In the genomic region with DNA sequence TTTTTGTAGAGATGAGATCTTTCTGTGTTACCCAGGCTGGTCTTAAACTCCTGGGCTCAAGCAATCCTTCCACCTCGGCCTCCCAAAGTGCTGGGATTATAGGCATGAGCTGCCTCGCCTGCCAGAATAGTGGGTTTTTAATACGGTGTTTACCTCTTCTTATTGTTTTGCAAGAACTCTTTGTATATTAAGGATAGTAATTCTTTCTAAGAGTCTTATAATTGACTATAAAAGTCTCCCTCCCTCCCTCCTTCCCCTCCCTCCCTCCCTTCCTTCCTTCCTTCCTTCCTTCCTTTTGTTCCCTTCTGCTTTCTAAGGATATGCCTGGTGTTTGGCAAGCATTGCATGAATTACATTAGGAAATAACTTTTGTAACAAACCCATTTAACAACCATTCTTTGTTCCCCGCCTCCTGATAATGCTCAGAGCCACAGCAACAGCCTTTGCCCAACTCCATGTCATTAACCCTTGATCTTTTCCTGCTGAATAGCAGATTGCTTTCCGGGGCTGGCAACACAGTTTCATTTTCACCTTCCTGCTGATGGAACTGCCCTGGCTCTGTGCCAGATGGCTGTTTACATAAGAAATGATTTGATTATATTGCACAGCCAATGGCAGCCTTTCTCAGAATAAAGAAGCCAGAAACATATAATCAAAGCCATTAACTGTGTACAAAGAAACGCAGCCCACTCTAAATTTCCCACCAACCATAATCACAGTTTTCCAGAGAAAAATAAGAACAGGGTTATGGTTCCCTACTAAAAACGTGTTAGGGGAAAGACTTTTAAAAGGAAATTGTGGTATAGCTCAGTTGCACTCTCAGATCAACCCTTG, we compare ENCODE assay signal across 1 cellular context.
TF ChIP-seq lines count a peak whose summit lies in the region.

No MANE protein-coding gene starts in this region.

TF ChIP-seq in HepG2, 621 proteins besides CTCF, POLR2A, EP300 and RAD21 (continued from another document and continues in another):
- TF ChIP-seq ZNF280D (CRISPR knock-in tag; IDR thresholded peaks at IDR 0.05) (0 out of 2 replicates have a peak, but pooled peaks have one; percentile 56), ZNF331 (CRISPR knock-in tag; IDR thresholded peaks at IDR 0.05) (peak; percentile 95), MIER3 (CRISPR knock-in tag; IDR thresholded peaks at IDR 0.05; ENCODE audit: borderline replicate concordance) (peak; percentile 94), SNRNP70 (IDR thresholded peaks at IDR 0.05; ENCODE audit: low read depth, low read length) (no peak), DDIT3 (CRISPR knock-in tag; IDR thresholded peaks at IDR 0.05) (no peak), NKX3-1 (CRISPR knock-in tag; IDR thresholded peaks at IDR 0.05) (peak; percentile 54; the same call in 1 of the 2 replicates), ZMAT3 (CRISPR knock-in tag; conservative IDR thresholded peaks at IDR 0.05) (no peak), ZBTB44 (CRISPR knock-in tag; IDR thresholded peaks at IDR 0.05) (no peak), ZNF619 (CRISPR knock-in tag; IDR thresholded peaks at IDR 0.05) (0 out of 2 replicates have a peak, but pooled peaks have one; percentile 57), HNRNPK (IDR thresholded peaks at IDR 0.05; ENCODE audit: low read depth, low read length, poor library complexity, severe bottlenecking) (peak; percentile 93), HMG20A (CRISPR knock-in tag; IDR thresholded peaks at IDR 0.05; ENCODE audit: borderline replicate concordance) (peak; percentile 91), ZNF766 (CRISPR knock-in tag; IDR thresholded peaks at IDR 0.05; ENCODE audit: borderline replicate concordance) (peak; percentile 54; the same call in 1 of the 2 replicates), ZBTB38 (CRISPR knock-in tag; IDR thresholded peaks at IDR 0.05) (peak; percentile 61; the same call in 1 of the 2 replicates), ZNF281 (CRISPR knock-in tag; IDR thresholded peaks at IDR 0.05; ENCODE audit: borderline replicate concordance) (peak; percentile 71; the same call in 1 of the 2 replicates), STAG1 (CRISPR knock-in tag; IDR thresholded peaks at IDR 0.05) (peak; percentile 50), SMAD3 (CRISPR knock-in tag; IDR thresholded peaks at IDR 0.05) (peak; percentile 55; the same call in 1 of the 2 replicates), DMAP1 (CRISPR knock-in tag; IDR thresholded peaks at IDR 0.05) (peak; percentile 65; the same call in 1 of the 2 replicates), TAF1 (CRISPR knock-in tag; IDR thresholded peaks at IDR 0.05) (peak; percentile 26; the same call in 1 of the 2 replicates), ZNF3 (CRISPR knock-in tag; IDR thresholded peaks at IDR 0.05) (peak; percentile 54; the same call in 1 of the 2 replicates), KAT8 (CRISPR knock-in tag; IDR thresholded peaks at IDR 0.05) (peak; percentile 80), BRCA1 (CRISPR knock-in tag; IDR thresholded peaks at IDR 0.05) (peak; percentile 69; the same call in 1 of the 2 replicates), ZSCAN31 (CRISPR knock-in tag; IDR thresholded peaks at IDR 0.05; ENCODE audit: low read depth) (0 out of 2 replicates have a peak, but pooled peaks have one; percentile 19), ZFP37 (CRISPR knock-in tag; IDR thresholded peaks at IDR 0.05; ENCODE audit: borderline replicate concordance) (peak; percentile 17; the same call in 1 of the 2 replicates), ZNF124 (CRISPR knock-in tag; IDR thresholded peaks at IDR 0.05) (peak; percentile 93; the same call in 1 of the 2 replicates)
- TF ChIP-seq, protein P1, sequence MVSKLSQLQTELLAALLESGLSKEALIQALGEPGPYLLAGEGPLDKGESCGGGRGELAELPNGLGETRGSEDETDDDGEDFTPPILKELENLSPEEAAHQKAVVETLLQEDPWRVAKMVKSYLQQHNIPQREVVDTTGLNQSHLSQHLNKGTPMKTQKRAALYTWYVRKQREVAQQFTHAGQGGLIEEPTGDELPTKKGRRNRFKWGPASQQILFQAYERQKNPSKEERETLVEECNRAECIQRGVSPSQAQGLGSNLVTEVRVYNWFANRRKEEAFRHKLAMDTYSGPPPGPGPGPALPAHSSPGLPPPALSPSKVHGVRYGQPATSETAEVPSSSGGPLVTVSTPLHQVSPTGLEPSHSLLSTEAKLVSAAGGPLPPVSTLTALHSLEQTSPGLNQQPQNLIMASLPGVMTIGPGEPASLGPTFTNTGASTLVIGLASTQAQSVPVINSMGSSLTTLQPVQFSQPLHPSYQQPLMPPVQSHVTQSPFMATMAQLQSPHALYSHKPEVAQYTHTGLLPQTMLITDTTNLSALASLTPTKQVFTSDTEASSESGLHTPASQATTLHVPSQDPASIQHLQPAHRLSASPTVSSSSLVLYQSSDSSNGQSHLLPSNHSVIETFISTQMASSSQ (IDR thresholded peaks at IDR 0.05; ENCODE audit: low read depth) = no peak
- TF ChIP-seq, protein P1 (CRISPR knock-in tag; IDR thresholded peaks at IDR 0.05; ENCODE audit: borderline replicate concordance) = peak; percentile 71; the same call in 1 of the 2 replicates
- TF ChIP-seq, protein P2, sequence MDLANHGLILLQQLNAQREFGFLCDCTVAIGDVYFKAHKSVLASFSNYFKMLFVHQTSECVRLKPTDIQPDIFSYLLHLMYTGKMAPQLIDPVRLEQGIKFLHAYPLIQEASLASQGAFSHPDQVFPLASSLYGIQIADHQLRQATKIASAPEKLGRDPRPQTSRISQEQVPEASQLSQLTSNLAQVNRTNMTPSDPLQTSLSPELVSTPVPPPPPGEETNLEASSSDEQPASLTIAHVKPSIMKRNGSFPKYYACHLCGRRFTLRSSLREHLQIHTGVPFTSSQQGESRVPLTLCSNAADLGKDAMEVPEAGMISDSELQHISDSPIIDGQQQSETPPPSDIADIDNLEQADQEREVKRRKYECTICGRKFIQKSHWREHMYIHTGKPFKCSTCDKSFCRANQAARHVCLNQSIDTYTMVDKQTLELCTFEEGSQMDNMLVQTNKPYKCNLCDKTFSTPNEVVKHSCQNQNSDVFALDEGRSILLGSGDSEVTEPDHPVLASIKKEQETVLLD (CRISPR knock-in tag; IDR thresholded peaks at IDR 0.05; ENCODE audit: low read depth) = peak; percentile 23; the same call in 1 of the 2 replicates
- TF ChIP-seq, protein P3, sequence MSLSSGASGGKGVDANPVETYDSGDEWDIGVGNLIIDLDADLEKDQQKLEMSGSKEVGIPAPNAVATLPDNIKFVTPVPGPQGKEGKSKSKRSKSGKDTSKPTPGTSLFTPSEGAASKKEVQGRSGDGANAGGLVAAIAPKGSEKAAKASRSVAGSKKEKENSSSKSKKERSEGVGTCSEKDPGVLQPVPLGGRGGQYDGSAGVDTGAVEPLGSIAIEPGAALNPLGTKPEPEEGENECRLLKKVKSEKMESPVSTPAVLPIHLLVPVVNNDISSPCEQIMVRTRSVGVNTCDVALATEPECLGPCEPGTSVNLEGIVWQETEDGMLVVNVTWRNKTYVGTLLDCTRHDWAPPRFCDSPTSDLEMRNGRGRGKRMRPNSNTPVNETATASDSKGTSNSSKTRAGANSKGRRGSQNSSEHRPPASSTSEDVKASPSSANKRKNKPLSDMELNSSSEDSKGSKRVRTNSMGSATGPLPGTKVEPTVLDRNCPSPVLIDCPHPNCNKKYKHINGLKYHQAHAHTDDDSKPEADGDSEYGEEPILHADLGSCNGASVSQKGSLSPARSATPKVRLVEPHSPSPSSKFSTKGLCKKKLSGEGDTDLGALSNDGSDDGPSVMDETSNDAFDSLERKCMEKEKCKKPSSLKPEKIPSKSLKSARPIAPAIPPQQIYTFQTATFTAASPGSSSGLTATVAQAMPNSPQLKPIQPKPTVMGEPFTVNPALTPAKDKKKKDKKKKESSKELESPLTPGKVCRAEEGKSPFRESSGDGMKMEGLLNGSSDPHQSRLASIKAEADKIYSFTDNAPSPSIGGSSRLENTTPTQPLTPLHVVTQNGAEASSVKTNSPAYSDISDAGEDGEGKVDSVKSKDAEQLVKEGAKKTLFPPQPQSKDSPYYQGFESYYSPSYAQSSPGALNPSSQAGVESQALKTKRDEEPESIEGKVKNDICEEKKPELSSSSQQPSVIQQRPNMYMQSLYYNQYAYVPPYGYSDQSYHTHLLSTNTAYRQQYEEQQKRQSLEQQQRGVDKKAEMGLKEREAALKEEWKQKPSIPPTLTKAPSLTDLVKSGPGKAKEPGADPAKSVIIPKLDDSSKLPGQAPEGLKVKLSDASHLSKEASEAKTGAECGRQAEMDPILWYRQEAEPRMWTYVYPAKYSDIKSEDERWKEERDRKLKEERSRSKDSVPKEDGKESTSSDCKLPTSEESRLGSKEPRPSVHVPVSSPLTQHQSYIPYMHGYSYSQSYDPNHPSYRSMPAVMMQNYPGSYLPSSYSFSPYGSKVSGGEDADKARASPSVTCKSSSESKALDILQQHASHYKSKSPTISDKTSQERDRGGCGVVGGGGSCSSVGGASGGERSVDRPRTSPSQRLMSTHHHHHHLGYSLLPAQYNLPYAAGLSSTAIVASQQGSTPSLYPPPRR (CRISPR knock-in tag; IDR thresholded peaks at IDR 0.05; ENCODE audit: borderline replicate concordance) = peak; percentile 86; the same call in 1 of the 2 replicates
- TF ChIP-seq, protein P4, sequence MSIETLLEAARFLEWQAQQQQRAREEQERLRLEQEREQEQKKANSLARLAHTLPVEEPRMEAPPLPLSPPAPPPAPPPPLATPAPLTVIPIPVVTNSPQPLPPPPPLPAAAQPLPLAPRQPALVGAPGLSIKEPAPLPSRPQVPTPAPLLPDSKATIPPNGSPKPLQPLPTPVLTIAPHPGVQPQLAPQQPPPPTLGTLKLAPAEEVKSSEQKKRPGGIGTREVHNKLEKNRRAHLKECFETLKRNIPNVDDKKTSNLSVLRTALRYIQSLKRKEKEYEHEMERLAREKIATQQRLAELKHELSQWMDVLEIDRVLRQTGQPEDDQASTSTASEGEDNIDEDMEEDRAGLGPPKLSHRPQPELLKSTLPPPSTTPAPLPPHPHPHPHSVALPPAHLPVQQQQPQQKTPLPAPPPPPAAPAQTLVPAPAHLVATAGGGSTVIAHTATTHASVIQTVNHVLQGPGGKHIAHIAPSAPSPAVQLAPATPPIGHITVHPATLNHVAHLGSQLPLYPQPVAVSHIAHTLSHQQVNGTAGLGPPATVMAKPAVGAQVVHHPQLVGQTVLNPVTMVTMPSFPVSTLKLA (IDR thresholded peaks at IDR 0.05) = peak; percentile 57
